ENCODE assay signal across 10 cellular contexts in genomic region chr16:71287903-71288302, GRCh38. TPM values are rescaled to one million over a fixed set of nuclear protein-coding genes. Genes with fewer than 3 reads are reported as not detected.
DNase-seq lines count a peak whose midpoint lies in the region; ATAC-seq, FAIRE-seq and TF ChIP-seq lines count a peak whose summit lies in the region.
"Had no signal": no experiment of that assay in that cellular context is flagged by ENCODE, and none has a peak within 500 bp of the region (broad histone marks: within the 10 kb centered on the region; RNA-seq: fewer than 3 reads in every experiment).

No MANE protein-coding gene starts in this region.

- no peak overlapping the region for H3K23ac ChIP-seq in mesenchymal stem cell (ENCODE audit: low read length in 2 of 2)

- POLR2A ChIA-PET in A549 (lab: Yijun Ruan, JAX): interaction anchor here (1.0 kb wide), 1 partner anchor 72 kb away, joined by 3 read pairs; no protein-coding TSS in a partner anchor

- TF ChIP-seq CTCF in A549 (IDR thresholded peaks at IDR 0.05) (no peak), HL-60 (IDR thresholded peaks at IDR 0.05; ENCODE audit: insufficient read depth, low read length) (no peak), brain microvascular endothelial cell (IDR thresholded peaks at IDR 0.05; ENCODE audit: low read depth, low read length, missing control alignments) (no peak), testis (IDR thresholded peaks at IDR 0.05) (no peak)

- H2BK5ac ChIP-seq in mesenchymal stem cell (ENCODE audit: low read depth, low read length, poor library complexity, severe bottlenecking): no peak overlapping the region

- H2AK5ac ChIP-seq in mesenchymal stem cell (ENCODE audit: low read length, severe bottlenecking): no peak overlapping the region

- H3K4me3 ChIP-seq in A549 (peak overlapping the region; percentile 67), HL-60 (replicated peaks; ENCODE audit: insufficient read depth, low read length) (peak overlapping the region; percentile 79; the same call in 1 of the 2 replicates), brain microvascular endothelial cell (ENCODE audit: low read depth, low read length) (peak overlapping the region; percentile 80), mesenchymal stem cell (ENCODE audit: insufficient read depth in 1 of 2, low read depth in 1 of 2, low read length in 2 of 2) (peak overlapping the region in 1 of 2 experiments; percentile 91), testis (peak overlapping the region in 1 of 2 donors; percentile 95)

- peaks cover 11% of the 10 kb centered on the region; the same call in 2 of the 3 replicates for H3K4me1 ChIP-seq in A549
- peaks cover 5% of the 10 kb centered on the region for H3K4me1 ChIP-seq in mesenchymal stem cell (ENCODE audit: control insufficient read depth, insufficient read depth, low read depth, low read length)
- H3K4me1 ChIP-seq in testis: no peaks in the 10 kb centered on the region

- CTCF ChIA-PET in A549 (lab: Yijun Ruan, JAX): interaction anchor here (1.0 to 1.3 kb wide), 3 partner anchors 10 to 277 kb away, joined by 3 to 4 read pairs (median 3); no protein-coding TSS in a partner anchor

- in situ Hi-C loops in brain microvascular endothelial cell (cut with HindIII; ENCODE audit: low pct_ligation_motif_present, low sequenced_read_pairs): no loop called here

- no peak overlapping the region for H4K91ac ChIP-seq in mesenchymal stem cell (ENCODE audit: low read length)

- H2BK15ac ChIP-seq in mesenchymal stem cell (ENCODE audit: low read depth, poor library complexity, severe bottlenecking): no peak overlapping the region

- H3K9me3 ChIP-seq in A549: no peaks in the 10 kb centered on the region
- no peaks in the 10 kb centered on the region for H3K9me3 ChIP-seq in mesenchymal stem cell (ENCODE audit: control insufficient read depth, low read length)
- H3K9me3 ChIP-seq in testis: no peaks in the 10 kb centered on the region

- no peak for FAIRE-seq in A549 (lab: Jason Lieb, UNC)
- FAIRE-seq: H54 had no signal

- peak overlapping the region; percentile 93 for H3K9ac ChIP-seq in mesenchymal stem cell (ENCODE audit: low read length)

- H3K4me2 ChIP-seq in A549: peak overlapping the region; percentile 88
- H3K4me2 ChIP-seq in mesenchymal stem cell (ENCODE audit: low read length, poor library complexity, severe bottlenecking): peak overlapping the region; percentile 44

- peaks cover 12% of the 10 kb centered on the region for H3K79me1 ChIP-seq in mesenchymal stem cell (replicated peaks; ENCODE audit: low read length, poor library complexity, severe bottlenecking)

- DNase-seq in A549 (ENCODE audit: low read depth in 1 of 2, low spot score in 1 of 2) (no peak), HL-60 (ENCODE audit: low read depth in 1 of 2, low spot score in 1 of 2) (no peak), brain microvascular endothelial cell (no peak), mesenchymal stem cell (no peak), testis (no peak), substantia nigra (lab: John Stamatoyannopoulos, UW) (no peak), RPMI8226 (no peak)
- DNase-seq: NCI-H2081 treated with DMSO at 0.1 percent for 48 hours had no signal

- H3K14ac ChIP-seq in mesenchymal stem cell (ENCODE audit: low read length in 2 of 2): peak overlapping the region in 1 of 2 experiments; percentile 38

- TF ChIP-seq POLR2A in A549 (IDR thresholded peaks at IDR 0.05; ENCODE audit: low read length): no peak
- TF ChIP-seq POLR2A in testis (IDR thresholded peaks at IDR 0.05): no peak

- peak overlapping the region in 1 of 2 experiments; percentile 50 for H3K18ac ChIP-seq in mesenchymal stem cell (ENCODE audit: low read depth in 1 of 2, low read length in 2 of 2)

- no peak overlapping the region for H2AFZ ChIP-seq in mesenchymal stem cell (ENCODE audit: low read depth, low read length)

- H3K27me3 ChIP-seq in HL-60 (ENCODE audit: insufficient read depth, poor library complexity, severe bottlenecking): no peaks in the 10 kb centered on the region
- H3K27me3 ChIP-seq in brain microvascular endothelial cell (replicated peaks): no peaks in the 10 kb centered on the region
- H3K27me3 ChIP-seq in mesenchymal stem cell (ENCODE audit: control insufficient read depth in 1 of 2, insufficient read depth in 1 of 2, low read length in 2 of 2): peaks cover 0 to 2% of the 10 kb centered on the region in 2 experiments
- no peaks in the 10 kb centered on the region for H3K27me3 ChIP-seq in testis

- intact Hi-C loops in testis (cut with DNase I; ENCODE audit: low total_unique reads): no loop called here

- H2BK120ac ChIP-seq in mesenchymal stem cell (ENCODE audit: low read depth, low read length): no peak overlapping the region

- peak overlapping the region; percentile 63 for H4K8ac ChIP-seq in mesenchymal stem cell (ENCODE audit: low read length)

- H3K27ac ChIP-seq in A549 (peak overlapping the region in 1 of 2 experiments; percentile 96; a peak in 1 of 6 replicates), HL-60 (replicated peaks) (no peak overlapping the region), brain microvascular endothelial cell (no peak overlapping the region), mesenchymal stem cell (ENCODE audit: low read length, poor library complexity, severe bottlenecking) (no peak overlapping the region), testis (no peak overlapping the region), substantia nigra (ENCODE audit: low read depth, low read length, poor library complexity, severe bottlenecking) (no peak overlapping the region)

- H2BK12ac ChIP-seq in mesenchymal stem cell (ENCODE audit: low read length in 2 of 2): no peak overlapping the region

- TF ChIP-seq RAD21 in A549 (conservative IDR thresholded peaks at IDR 0.05 in 1 of 2, IDR thresholded peaks at IDR 0.05 in 1 of 2): no peak

- WGBS in A549 (ENCODE audit: missing lambda C conversion rate): 91% methylated on average over 3 of the region's 3 CpGs
- 78% methylated on average over 3 of the region's 3 CpGs for WGBS in mesenchymal stem cell
- 54% methylated on average over 3 of the region's 3 CpGs for WGBS in testis, 2 donors

- ATAC-seq in A549: no peak
- no peak for ATAC-seq in GM21825 (IDR thresholded peaks at IDR 0.05; ENCODE audit: unreplicated experiment)

- H3K36me3 ChIP-seq in brain microvascular endothelial cell (replicated peaks): peaks cover 9% of the 10 kb centered on the region
- H3K36me3 ChIP-seq in mesenchymal stem cell (ENCODE audit: control insufficient read depth in 1 of 2, insufficient read depth in 2 of 2, low read depth in 1 of 2, low read length in 2 of 2): peaks cover 0 to 44% of the 10 kb centered on the region in 2 experiments
- no peaks in the 10 kb centered on the region for H3K36me3 ChIP-seq in testis (ENCODE audit: low read depth, missing control alignments)

- no peak for TF ChIP-seq EP300 in A549 (IDR thresholded peaks at IDR 0.05)

- H3K4ac ChIP-seq in mesenchymal stem cell (ENCODE audit: low read depth in 1 of 2, low read length in 2 of 2): no peak overlapping the region

TF ChIP-seq in A549, 52 proteins besides CTCF, POLR2A, EP300 and RAD21 (continues in another document):
- TF ChIP-seq NPAS2 (CRISPR knock-in tag; IDR thresholded peaks at IDR 0.05; ENCODE audit: borderline replicate concordance) (no peak), RARB (CRISPR knock-in tag; IDR thresholded peaks at IDR 0.05) (no peak), KDM1A (IDR thresholded peaks at IDR 0.05; ENCODE audit: low read depth) (no peak), CHD4 (IDR thresholded peaks at IDR 0.05; ENCODE audit: borderline replicate concordance) (no peak), EHMT2 (IDR thresholded peaks at IDR 0.05; ENCODE audit: low read depth) (no peak), KDM5A (IDR thresholded peaks at IDR 0.05) (no peak), RNF2 (IDR thresholded peaks at IDR 0.05; ENCODE audit: borderline replicate concordance, low read depth) (no peak), EHF (CRISPR knock-in tag; IDR thresholded peaks at IDR 0.05) (no peak), HES2 (IDR thresholded peaks at IDR 0.05) (no peak), BHLHE40 (IDR thresholded peaks at IDR 0.05; ENCODE audit: low read depth, low read length) (no peak), SREBF2 (IDR thresholded peaks at IDR 0.05) (no peak), USF2 (IDR thresholded peaks at IDR 0.05) (no peak)

RNA-seq across cellular contexts. Expression of gene CMTR2, which starts 1.3 kb away (rescaled TPM):
- polyA plus RNA-seq in A549 (2011; rRNA removed) (33.2 and 34.9 TPM in 2 replicates), A549 (2017; fragmentation: RNase III; extraction: RNeasy Plus Mini Kit Qiagen cat#74134 plus additional on column Dnase treatment) (14.2 to 16.9 TPM (median 15.4 TPM) in 3 replicates), testis (ENCODE audit: insufficient read depth, low read depth, low replicate concordance) (22.2 TPM)
- polyA plus RNA-seq in A549 (2012; cell fraction: cytosol; rRNA removed): 5.0 and 6.1 TPM in 2 replicates
- 3.7 and 6.4 TPM in 2 replicates for polyA plus RNA-seq in A549 (2012; cell fraction: nucleus; rRNA removed)
- polyA minus RNA-seq in A549 (2011; rRNA and poly(A)+ RNA removed): 14.0 and 16.2 TPM in 2 replicates
- 11.8 TPM for polyA plus RNA-seq in mesenchymal stem cell (2013, experiment 1 of 2)
- 13.3 TPM for polyA plus RNA-seq in mesenchymal stem cell (2013, experiment 2 of 2)
- 10 to 100 TPM; 25.8 to 36.8 TPM for total RNA-seq in testis

RNA-seq across cellular contexts. Expression of gene HYDIN, which starts 57.4 kb away (rescaled TPM):
- 0.30 and 0.41 TPM in 2 replicates for polyA plus RNA-seq in A549 (2011; rRNA removed)
- polyA plus RNA-seq in A549 (2012; cell fraction: cytosol; rRNA removed): 0.12 and 0.14 TPM in 2 replicates
- polyA plus RNA-seq in A549 (2012; cell fraction: nucleus; rRNA removed): 0.13 and 0.26 TPM in 2 replicates
- polyA plus RNA-seq in A549 (2017; fragmentation: RNase III; extraction: RNeasy Plus Mini Kit Qiagen cat#74134 plus additional on column Dnase treatment): 0.21 to 0.33 TPM (median 0.23 TPM) in 3 replicates
- 0.54 and 0.78 TPM in 2 replicates for polyA minus RNA-seq in A549 (2011; rRNA and poly(A)+ RNA removed)
- polyA plus RNA-seq in mesenchymal stem cell (2013, experiment 1 of 2): not detected
- polyA plus RNA-seq in mesenchymal stem cell (2013, experiment 2 of 2): not detected
- 10 to 100 TPM; 29.6 to 54.7 TPM for total RNA-seq in testis
- 30.3 TPM for polyA plus RNA-seq in testis (ENCODE audit: insufficient read depth, low read depth, low replicate concordance)

Comparison
In these comparisons a context has a peak if more than half of its experiments do, and no peak if none do; other contexts are left out.
1. RNA of gene HYDIN, which starts 57.4 kb away (polyA plus RNA-seq): 30.3 TPM in testis (single experiment); 0.12 to 0.41 TPM in A549; every median in the first group is over 10 times any median in the second.